9 cellular contexts compared by ENCODE assay signal in genomic region chr16:2236362-2237075, GRCh38. TPM values are rescaled to one million over a fixed set of nuclear protein-coding genes. Genes with fewer than 3 reads are reported as not detected.
A peak's percentile ranks its signal among the peaks of the same experiment; 100 is the strongest.
DNase-seq lines count a peak whose midpoint lies in the region; ATAC-seq and TF ChIP-seq lines count a peak whose summit lies in the region.
"Had no signal": no experiment of that assay in that cellular context is flagged by ENCODE, and none has a peak within 500 bp of the region (broad histone marks: within the 10 kb centered on the region; RNA-seq: fewer than 3 reads in every experiment).

A gene with protein sequence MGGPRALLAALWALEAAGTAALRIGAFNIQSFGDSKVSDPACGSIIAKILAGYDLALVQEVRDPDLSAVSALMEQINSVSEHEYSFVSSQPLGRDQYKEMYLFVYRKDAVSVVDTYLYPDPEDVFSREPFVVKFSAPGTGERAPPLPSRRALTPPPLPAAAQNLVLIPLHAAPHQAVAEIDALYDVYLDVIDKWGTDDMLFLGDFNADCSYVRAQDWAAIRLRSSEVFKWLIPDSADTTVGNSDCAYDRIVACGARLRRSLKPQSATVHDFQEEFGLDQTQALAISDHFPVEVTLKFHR (plus strand): TSS chr16:2236444. CDS start chr16:2236817, 373 bp downstream.

- H3K4me3 ChIP-seq in Panc1 (ENCODE audit: low read depth in 2 of 2, low read length in 2 of 2) (no peak within 1 kb of the TSS), fibroblast of villous mesenchyme (ENCODE audit: low read depth, low read length) (peak within 1 kb of the TSS; percentile 43), osteoblast (ENCODE audit: insufficient read depth, low read length) (peak within 1 kb of the TSS; percentile 56)

- intact Hi-C loops in Panc1 (cut with micrococcal nuclease; ENCODE audit: unreplicated experiment): no loop called here

- H4K20me1 ChIP-seq in osteoblast (ENCODE audit: insufficient read depth, low read length): peaks cover 17% of the 10 kb centered on the region

- no peak for TF ChIP-seq CTCF in Panc1 (IDR thresholded peaks at IDR 0.05)
- TF ChIP-seq CTCF in fibroblast of villous mesenchyme (IDR thresholded peaks at IDR 0.05; ENCODE audit: insufficient read depth, low read depth, low read length): no peak
- no peak for TF ChIP-seq CTCF in osteoblast (IDR thresholded peaks at IDR 0.05; ENCODE audit: extremely low read depth, low read depth, low read length)

- no peaks in the 10 kb centered on the region; the same call in 1 of the 2 replicates for H3K36me3 ChIP-seq in Panc1 (ENCODE audit: control insufficient read depth, insufficient read depth, low read length)
- H3K36me3 ChIP-seq in osteoblast (ENCODE audit: insufficient read depth, low read length): peaks cover 26% of the 10 kb centered on the region

- no TSS peak for BruUV-seq in Panc1 (replicated peaks; lab: Mats Ljungman, UMichigan)

- POLR2A ChIA-PET in Panc1 (lab: Charles Lee): no interaction called here

- CTCF ChIA-PET in Panc1 (lab: Charles Lee): no interaction called here

- in situ Hi-C loops in Panc1 (cut with HindIII; ENCODE audit: low pct_unique_long_range_greater_than_20kb, low sequenced_read_pairs): no loop called here

- no peaks in the 10 kb centered on the region for H3K9me3 ChIP-seq in Panc1 (ENCODE audit: control insufficient read depth, insufficient read depth, low read depth, low read length)
- no peaks in the 10 kb centered on the region for H3K9me3 ChIP-seq in osteoblast (ENCODE audit: low read depth, low read length)

- H3K4me1 ChIP-seq in Panc1 (ENCODE audit: control insufficient read depth, insufficient read depth, low read length) (peaks cover 8% of the 10 kb centered on the region), osteoblast (ENCODE audit: insufficient read depth, low read length) (peaks cover 6% of the 10 kb centered on the region)

- ATAC-seq in Panc1: peak; percentile 62
- ATAC-seq in HG03469 (IDR thresholded peaks at IDR 0.05; ENCODE audit: unreplicated experiment): no peak

- H2AFZ ChIP-seq in osteoblast (ENCODE audit: low read length): no peak within 1 kb of the TSS

- H3K27ac ChIP-seq in Panc1 (ENCODE audit: low read length) (no peak within 1 kb of the TSS), osteoblast (ENCODE audit: low read depth, low read length) (no peak within 1 kb of the TSS)

- peak within 1 kb of the TSS; percentile 62 for H3K4me2 ChIP-seq in osteoblast (ENCODE audit: insufficient read depth, low read length)

- H3K27me3 ChIP-seq in Panc1 (ENCODE audit: control insufficient read depth, insufficient read depth, low read length): no peaks in the 10 kb centered on the region
- H3K27me3 ChIP-seq in osteoblast (ENCODE audit: insufficient read depth, low read length): peaks cover 13% of the 10 kb centered on the region

- DNase-seq in DMS 273 treated with DMSO at 0.1 percent for 48 hours (lab: John Stamatoyannopoulos, UW): peak; percentile 26
- no peak for DNase-seq in Panc1 (ENCODE audit: low read depth, low spot score)
- peak; percentile 18 for DNase-seq in fibroblast of villous mesenchyme (ENCODE audit: low read depth)
- peak; percentile 95 for DNase-seq in osteoblast (ENCODE audit: insufficient read length, low spot score, missing footprints)
- DNase-seq in SK-N-DZ (ENCODE audit: low spot score): no peak
- DNase-seq in cortex of kidney (lab: John Stamatoyannopoulos, UW): no peak
- no peak for DNase-seq in T-helper 1 cell
- DNase-seq: NCI-H187 treated with DMSO at 0.1 percent for 48 hours had no signal

- H3K79me2 ChIP-seq in osteoblast (ENCODE audit: insufficient read depth, low read length): no peaks in the 10 kb centered on the region

RNA-seq across cellular contexts. Expression of the gene that starts here (rescaled TPM):
- 4.4 TPM for total RNA-seq in Panc1 (2021; ENCODE audit: unreplicated experiment)
- 4.3 TPM for polyA plus RNA-seq in Panc1 (2012; ENCODE audit: insufficient read length)
- total RNA-seq in fibroblast of villous mesenchyme: 0.64 and 0.86 TPM in 2 replicates
- total RNA-seq in osteoblast: 0.72 and 0.88 TPM in 2 replicates
- 3.6 and 4.0 TPM in 2 replicates for polyA plus RNA-seq in SK-N-DZ (2014; cell fraction: cytosol; rRNA removed)
- polyA plus RNA-seq in SK-N-DZ (2014; cell fraction: nucleus; rRNA removed): 50.9 and 55.1 TPM in 2 replicates

Comparison
In these comparisons a context has a peak if more than half of its experiments do, and no peak if none do; other contexts are left out.
1. Peak in DNase-seq and H3K4me3 ChIP-seq in fibroblast of villous mesenchyme; RNA of the gene not detected or under 1 TPM.
2. Peak in DNase-seq, H3K4me3 ChIP-seq and H3K4me2 ChIP-seq in osteoblast; RNA of the gene not detected or under 1 TPM.